ENCODE assay signal across 8 cellular contexts in the genomic region with DNA sequence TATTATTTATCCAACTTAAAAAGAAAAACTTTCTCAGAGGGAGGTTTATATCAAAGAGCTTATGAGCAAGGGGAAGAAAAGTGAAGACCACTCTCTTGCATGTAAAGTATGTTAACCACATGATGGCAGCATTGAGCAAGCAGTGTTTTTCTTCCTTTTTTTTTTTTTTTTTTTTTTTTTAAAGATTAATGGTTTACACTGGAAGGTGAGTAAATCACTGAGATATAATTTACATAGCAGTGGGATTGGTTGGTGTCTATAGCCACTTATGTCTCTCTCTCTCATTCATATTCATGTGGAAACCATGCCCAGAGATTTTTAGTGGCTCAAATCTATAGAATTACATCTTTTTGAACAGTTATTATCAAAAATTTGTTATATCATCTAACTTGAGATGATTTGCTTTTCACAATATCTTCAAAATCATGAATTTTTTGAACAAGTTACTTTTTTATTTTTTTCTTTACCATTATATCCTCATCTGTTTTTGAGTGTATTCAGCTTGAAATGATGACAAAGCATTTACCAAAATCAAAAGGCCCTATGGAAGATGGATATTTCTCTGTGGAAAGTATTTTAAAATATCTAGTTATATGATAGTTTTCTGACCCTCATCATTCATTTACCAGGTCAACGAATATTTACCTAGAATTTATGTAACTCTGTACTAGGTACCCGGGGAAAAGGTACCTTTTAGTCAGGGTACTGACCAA. TPM values are rescaled to one million over a fixed set of nuclear protein-coding genes. Genes with fewer than 3 reads are reported as not detected.
A peak's percentile ranks its signal among the peaks of the same experiment; 100 is the strongest.
DNase-seq lines count a peak whose midpoint lies in the region; ATAC-seq, FAIRE-seq and TF ChIP-seq lines count a peak whose summit lies in the region.

No MANE protein-coding gene starts in this region.

- WGBS in testis, 2 donors = 75 to 83% methylated on average over 2 of the region's 2 CpGs

- peak; percentile 63 for DNase-seq in COLO829 (ENCODE audit: low spot score)
- no peak for DNase-seq in GM19239 (ENCODE audit: insufficient read length, low spot score)
- peak; percentile 27 for DNase-seq in NCI-H1417 treated with DMSO at 0.1 percent for 48 hours (lab: John Stamatoyannopoulos, UW)
- no peak for DNase-seq in right atrium auricular region (ENCODE audit: low spot score)
- DNase-seq in testis = no peak
- no peak for DNase-seq in activated effector memory CD4-positive, alpha-beta T cell treated with anti-CD3 and anti-CD28 coated beads, Interleukin-2, amount 50 U/mL, for 16 hours

- H3K4me3 ChIP-seq in WI38 (ENCODE audit: low read depth, low read length) (no peak overlapping the region), right atrium auricular region (no peak overlapping the region), testis (no peak overlapping the region)

- H3K9me3 ChIP-seq in right atrium auricular region (peaks cover 0 to 7% of the 10 kb centered on the region in 2 donors), testis (no peaks in the 10 kb centered on the region)

- TF ChIP-seq CTCF in WI38 (IDR thresholded peaks at IDR 0.05; ENCODE audit: low read depth, low read length) (peak; percentile 39; the same call in 1 of the 2 replicates), right atrium auricular region (IDR thresholded peaks at IDR 0.05) (peak; percentile 33 to 78), testis (IDR thresholded peaks at IDR 0.05) (peak in 2 of 3 experiments; percentile 11 to 61)

- H3K27ac ChIP-seq in right atrium auricular region (no peak overlapping the region), testis (no peak overlapping the region)

- TF ChIP-seq POLR2A in testis (IDR thresholded peaks at IDR 0.05) = no peak

- intact Hi-C loops in testis (cut with DNase I; ENCODE audit: low total_unique reads) = no loop called here

- H3K4me1 ChIP-seq in right atrium auricular region = no peaks in the 10 kb centered on the region
- H3K4me1 ChIP-seq in testis = no peaks in the 10 kb centered on the region

- H3K36me3 ChIP-seq in right atrium auricular region = no peaks in the 10 kb centered on the region
- H3K36me3 ChIP-seq in testis (ENCODE audit: low read depth, missing control alignments) = no peaks in the 10 kb centered on the region

- peak; percentile 74 for FAIRE-seq in GM19239 (lab: Jason Lieb, UNC)

- ATAC-seq in HG02840 (IDR thresholded peaks at IDR 0.05; ENCODE audit: low FRiP score, unreplicated experiment) = no peak

- H3K27me3 ChIP-seq in right atrium auricular region (no peaks in the 10 kb centered on the region), testis (no peaks in the 10 kb centered on the region)

RNA-seq across cellular contexts. Expression of gene MTHFD2L, which starts 31.6 kb away (rescaled TPM):
- total RNA-seq in right atrium auricular region (10 to 100 TPM in 1 of 2 donors, 1 to 10 TPM in 1; 8.3 to 11.5 TPM), testis (10 to 100 TPM; 29.1 to 44.1 TPM)
- polyA plus RNA-seq in testis (ENCODE audit: insufficient read depth, low read depth, low replicate concordance) = 14.8 TPM

Comparison
In these comparisons a context has a peak if more than half of its experiments do, and no peak if none do; other contexts are left out.
1. DNase-seq: peak in COLO829 (single experiment) and NCI-H1417 treated with DMSO at 0.1 percent for 48 hours (single experiment); none in GM19239 (single experiment), right atrium auricular region (single experiment), testis (single experiment) and activated effector memory CD4-positive, alpha-beta T cell treated with anti-CD3 and anti-CD28 coated beads, Interleukin-2, amount 50 U/mL, for 16 hours (single experiment).
2. Peak in every context shown above with its lines, with median percentiles within 50 percentile points of each other: CTCF ChIP-seq.